ENCODE assay signal across 8 cellular contexts in genomic region chr20:41003143-41003932, GRCh38. TPM values are rescaled to one million over a fixed set of nuclear protein-coding genes. Genes with fewer than 3 reads are reported as not detected.
A peak's percentile ranks its signal among the peaks of the same experiment; 100 is the strongest.
DNase-seq lines count a peak whose midpoint lies in the region; ATAC-seq and TF ChIP-seq lines count a peak whose summit lies in the region.

No MANE protein-coding gene starts in this region.

- no peaks in the 10 kb centered on the region for H3K9me3 ChIP-seq in SJSA1 (replicated peaks)
- H3K9me3 ChIP-seq in heart right ventricle, result peaks cover 0 to 14% (median 0%) of the 10 kb centered on the region in 11 donors
- H3K9me3 ChIP-seq in skeletal muscle tissue (ENCODE audit: control insufficient read depth in 3 of 3, low read length in 3 of 3), result peaks cover 3 to 6% (median 4%) of the 10 kb centered on the region in 3 donors

- H3K27me3 ChIP-seq in SJSA1 (replicated peaks) (no peaks in the 10 kb centered on the region), heart right ventricle (no peaks in the 10 kb centered on the region), skeletal muscle tissue (ENCODE audit: control insufficient read depth in 3 of 3, insufficient read depth in 3 of 3, low read length in 3 of 3) (no peaks in the 10 kb centered on the region)

- intact Hi-C loops in heart right ventricle (cut with DNase I), result no loop called here

- H3K4me1 ChIP-seq in SJSA1 (replicated peaks) (peaks cover 62% of the 10 kb centered on the region), heart right ventricle (peaks cover 3 to 69% (median 39%) of the 10 kb centered on the region in 9 donors), skeletal muscle tissue (ENCODE audit: control insufficient read depth in 3 of 3, insufficient read depth in 3 of 3, low read length in 3 of 3) (peaks cover 18 to 48% (median 33%) of the 10 kb centered on the region in 3 donors)

- 0 out of 2 replicates have a peak, but pooled peaks cover 3% of the 10 kb centered on the region for H3K36me3 ChIP-seq in SJSA1
- H3K36me3 ChIP-seq in heart right ventricle, result no peaks in the 10 kb centered on the region
- no peaks in the 10 kb centered on the region for H3K36me3 ChIP-seq in skeletal muscle tissue (ENCODE audit: control insufficient read depth in 3 of 3, insufficient read depth in 3 of 3, low read length in 3 of 3)

- ATAC-seq in heart right ventricle (peak in 7 of 8 donors; percentile 22 to 77 (median 54)), GM18909 (IDR thresholded peaks at IDR 0.05; ENCODE audit: poor library complexity, unreplicated experiment) (no peak)

- H3K27ac ChIP-seq in SJSA1, result peak overlapping the region; percentile 98
- H3K27ac ChIP-seq in heart right ventricle, result peak overlapping the region in 8 of 10 donors; percentile 21 to 86 (median 41)
- H3K27ac ChIP-seq in skeletal muscle tissue (ENCODE audit: low read depth, low read length), result peak overlapping the region; percentile 70

- POLR2A ChIA-PET in GM10248 (lab: Yijun Ruan, JAX), result no interaction called here

- TF ChIP-seq CTCF in heart right ventricle (IDR thresholded peaks at IDR 0.05), result no peak
- no peak for TF ChIP-seq CTCF in GM10248 (IDR thresholded peaks at IDR 0.05; ENCODE audit: control extremely low read depth, extremely low read depth, low read depth, missing control alignments)

- CTCF ChIA-PET in GM10248 (lab: Yijun Ruan, JAX), result interaction anchor here (1.0 kb wide), 1 partner anchor 40 kb away, joined by 3 read pairs; no protein-coding TSS in a partner anchor

- H3K4me3 ChIP-seq in SJSA1 (peak overlapping the region; percentile 6), heart right ventricle (peak overlapping the region in 1 of 10 donors; percentile 16), skeletal muscle tissue (ENCODE audit: low read length in 3 of 3) (no peak overlapping the region)

- H3K9ac ChIP-seq in skeletal muscle tissue (ENCODE audit: low read depth in 1 of 3, low read length in 3 of 3), result no peak overlapping the region

- DNase-seq in AML-193 (lab: John Stamatoyannopoulos, UW) (peak; percentile 65 to 83), HK-2 (ENCODE audit: unreplicated experiment) (peak; percentile 88), SJSA1 (ENCODE audit: low read depth in 1 of 2, low spot score in 2 of 2) (peak; percentile 95 to 99), heart right ventricle (peak; percentile 11 to 38), GM10248 (ENCODE audit: extremely low spot score) (no peak)
- peak; percentile 88 for DNase-seq in activated effector memory CD4-positive, alpha-beta T cell treated with anti-CD3 and anti-CD28 coated beads, Interleukin-2, amount 50 U/mL, for 16 hours

- WGBS in heart right ventricle, 2 donors, result 61 to 72% methylated on average over 12 of the region's 12 CpGs

RNA-seq across cellular contexts. Expression of gene TOP1, which starts 25.3 kb away (rescaled TPM):
- total RNA-seq in SJSA1 (2014; rRNA removed; shearing (Covaris generic)), result 13.6 and 15.4 TPM in 2 replicates
- total RNA-seq in heart right ventricle (10 to 100 TPM; 19.3 to 28.3 (median 23.8) TPM), skeletal muscle tissue (17.2 TPM)
- 10 to 100 TPM; 13.5 to 15.0 TPM for polyA plus RNA-seq in heart right ventricle

Comparison
In these comparisons a context has a peak if more than half of its experiments do, and no peak if none do; other contexts are left out.
1. H3K27ac ChIP-seq: peak in every context shown above with its lines; median percentile 98 in SJSA1; 70 in skeletal muscle tissue; 41 in heart right ventricle.